In genomic region chr2:98025481-98026037, GRCh38 we compare ENCODE assay signal across 16 cellular contexts. TPM values are rescaled to one million over a fixed set of nuclear protein-coding genes. Genes with fewer than 3 reads are reported as not detected.
DNase-seq lines count a peak whose midpoint lies in the region; ATAC-seq and TF ChIP-seq lines count a peak whose summit lies in the region.
"Had no signal": no experiment of that assay in that cellular context is flagged by ENCODE, and none has a peak within 500 bp of the region (broad histone marks: within the 10 kb centered on the region; RNA-seq: fewer than 3 reads in every experiment).

No MANE protein-coding gene starts in this region.

- H3K27me3 Mint-ChIP-seq in natural killer cell (ENCODE audit: low read depth in 2 of 2) (peaks cover 0 to 6% of the 10 kb centered on the region in 2 donors), endodermal cell (ENCODE audit: insufficient read depth) (no peaks in the 10 kb centered on the region)

- H3F3A ChIP-seq in PC-9 (ENCODE audit: insufficient read depth, low read depth), result no peaks in the 10 kb centered on the region

- H3K27me3 ChIP-seq in BLaER1, result no peaks in the 10 kb centered on the region
- H3K27me3 ChIP-seq in PC-9 (ENCODE audit: insufficient read depth, low read depth), result no peaks in the 10 kb centered on the region
- H3K27me3 ChIP-seq in endodermal cell (ENCODE audit: control insufficient read depth, insufficient read depth, low read length, poor library complexity, severe bottlenecking), result no peaks in the 10 kb centered on the region
- H3K27me3 ChIP-seq: ascending aorta had no signal

- peak overlapping the region in 1 of 2 donors; percentile 3 for H3K27ac Mint-ChIP-seq in natural killer cell
- no peak overlapping the region for H3K27ac Mint-ChIP-seq in endodermal cell
- H3K27ac Mint-ChIP-seq: T-cell had no signal

- CTCF ChIA-PET in PC-9 (lab: Charles Lee), result no interaction called here

- H3K4me2 ChIP-seq in BLaER1, result peak overlapping the region; percentile 73
- no peak overlapping the region for H3K4me2 ChIP-seq in PC-9

- POLR2A ChIA-PET in PC-9 (lab: Charles Lee; ENCODE audit: unreplicated experiment), result no interaction called here

- H3K4me3 Mint-ChIP-seq in natural killer cell, result peak overlapping the region; percentile 51
- H3K4me3 Mint-ChIP-seq in endodermal cell, result no peak overlapping the region

- TF ChIP-seq CTCF in GM12864 (IDR thresholded peaks at IDR 0.05; ENCODE audit: low read depth, low read length, missing control alignments) (peak; percentile 50), PC-9 (conservative IDR thresholded peaks at IDR 0.05) (no peak), natural killer cell (IDR thresholded peaks at IDR 0.05) (no peak), endodermal cell (conservative IDR thresholded peaks at IDR 0.05) (no peak)

- BruUV-seq in PC-9 (replicated peaks; lab: Mats Ljungman, UMichigan), result no TSS peak

- no peaks in the 10 kb centered on the region for H3K79me2 ChIP-seq in PC-9 (ENCODE audit: low read depth)

- H3K9ac ChIP-seq in BLaER1 (no peak overlapping the region), endodermal cell (ENCODE audit: extremely low read depth, low read length, poor library complexity, severe bottlenecking) (no peak overlapping the region)

- H4K20me1 ChIP-seq in BLaER1, result no peaks in the 10 kb centered on the region
- H4K20me1 ChIP-seq in PC-9 (ENCODE audit: insufficient read depth), result no peaks in the 10 kb centered on the region

- H3K9me3 ChIP-seq in BLaER1 (peaks cover under 1% of the 10 kb centered on the region; the same call in 1 of the 2 replicates), PC-9 (ENCODE audit: insufficient read depth, low read depth) (no peaks in the 10 kb centered on the region), endodermal cell (ENCODE audit: control insufficient read depth, low read length) (peaks cover 7% of the 10 kb centered on the region)
- H3K9me3 ChIP-seq: ascending aorta, heart left ventricle had no signal

- H3K36me3 ChIP-seq in BLaER1 (no peaks in the 10 kb centered on the region), PC-9 (ENCODE audit: low read depth) (no peaks in the 10 kb centered on the region), endodermal cell (ENCODE audit: control insufficient read depth, insufficient read depth, low read length) (no peaks in the 10 kb centered on the region)
- H3K36me3 ChIP-seq: ascending aorta, heart left ventricle had no signal

- 0 out of 2 replicates have a peak overlapping the region, but pooled peaks have one; percentile 63 for H2AFZ ChIP-seq in PC-9

- H3K27ac ChIP-seq in BLaER1, result no peak overlapping the region
- H3K27ac ChIP-seq in PC-9, result no peak overlapping the region
- H3K27ac ChIP-seq in endodermal cell (ENCODE audit: low read depth, low read length), result no peak overlapping the region
- H3K27ac ChIP-seq: ascending aorta had no signal

- H3K4me1 ChIP-seq in BLaER1 (peaks cover 39% of the 10 kb centered on the region), PC-9 (replicated peaks; ENCODE audit: insufficient read depth) (no peaks in the 10 kb centered on the region), endodermal cell (ENCODE audit: control insufficient read depth, insufficient read depth, low read length) (peaks cover 9% of the 10 kb centered on the region)
- H3K4me1 ChIP-seq: ascending aorta had no signal

- ATAC-seq in natural killer cell (no peak), HG02642 (IDR thresholded peaks at IDR 0.05; ENCODE audit: poor library complexity, unreplicated experiment) (no peak), left lobe of liver (no peak)
- ATAC-seq: T-cell had no signal

- intact Hi-C loops in PC-9 (cut with micrococcal nuclease; ENCODE audit: unreplicated experiment) (no loop called here), natural killer cell (cut with micrococcal nuclease) (no loop called here)

- H3K9me2 ChIP-seq in PC-9 (ENCODE audit: insufficient read depth), result no peaks in the 10 kb centered on the region

- no peak for DNase-seq in GM12864 (ENCODE audit: low read depth)
- DNase-seq in PC-9, result no peak
- no peak for DNase-seq in natural killer cell
- DNase-seq in left lobe of liver (ENCODE audit: low spot score), result no peak
- DNase-seq in endodermal cell, result no peak
- DNase-seq: activated CD4-positive, alpha-beta T cell treated with anti-CD3 and anti-CD28 coated beads, Interleukin-2, amount 50 U/mL, for 1 hour; activated gamma-delta T cell treated with Interleukin-2 at 50 U/mL for 16 hours; effector memory CD4-positive, alpha-beta T cell; GF-D8; HCEC 1CT; heart left ventricle; NCI-H1930; T-cell had no signal

- H3K9me3 Mint-ChIP-seq in natural killer cell (no peaks in the 10 kb centered on the region), endodermal cell (peaks cover 6% of the 10 kb centered on the region)
- H3K9me3 Mint-ChIP-seq: T-cell had no signal

- no peak overlapping the region for H3K4me3 ChIP-seq in BLaER1
- no peak overlapping the region for H3K4me3 ChIP-seq in GM12864 (ENCODE audit: low read depth, low read length)
- no peak overlapping the region for H3K4me3 ChIP-seq in PC-9
- no peak overlapping the region for H3K4me3 ChIP-seq in endodermal cell (ENCODE audit: low read length)
- H3K4me3 ChIP-seq: ascending aorta, heart left ventricle had no signal

- no peaks in the 10 kb centered on the region for H3K36me3 Mint-ChIP-seq in natural killer cell
- no peaks in the 10 kb centered on the region for H3K36me3 Mint-ChIP-seq in endodermal cell (ENCODE audit: low read depth)
- H3K36me3 Mint-ChIP-seq: T-cell had no signal

- H3K4me1 Mint-ChIP-seq in natural killer cell (peaks cover 34 to 46% of the 10 kb centered on the region in 2 donors), endodermal cell (peaks cover 21% of the 10 kb centered on the region)

RNA-seq across cellular contexts. Expression of gene TMEM131, which starts 29.8 kb away (rescaled TPM):
- total RNA-seq in PC-9 (2021) (22.8 and 29.6 TPM in 2 replicates), natural killer cell (10 to 100 TPM; 44.8 to 72.1 (median 67.1) TPM), left lobe of liver (14.7 TPM), endodermal cell (10 to 100 TPM; 39.0 to 43.0 TPM)
- 30.6 TPM for polyA plus RNA-seq in endodermal cell (2013, experiment 1 of 2)
- 28.4 TPM for polyA plus RNA-seq in endodermal cell (2013, experiment 2 of 2)
